In the genomic region with DNA sequence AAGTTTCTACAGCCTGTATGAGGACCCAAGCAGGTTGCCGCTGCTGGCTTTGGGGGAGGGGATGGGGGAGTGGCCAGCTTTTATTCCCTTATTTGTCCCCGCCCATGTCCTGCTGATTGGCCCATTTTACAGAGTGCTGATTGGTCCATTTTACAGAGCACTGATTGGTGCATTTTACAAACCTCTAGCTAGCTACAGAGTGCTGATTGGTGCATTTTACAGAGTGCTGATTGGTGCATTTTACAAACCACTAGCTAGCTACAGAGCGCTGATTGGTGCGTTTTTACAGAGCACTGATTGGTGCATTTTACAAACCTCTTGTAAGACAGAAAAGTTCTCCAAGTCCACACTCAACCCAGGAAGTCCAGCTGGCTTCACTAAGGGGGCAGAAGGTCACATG, we compare ENCODE assay signal across 7 cellular contexts. TPM values are rescaled to one million over a fixed set of nuclear protein-coding genes. Genes with fewer than 3 reads are reported as not detected.
DNase-seq lines count a peak whose midpoint lies in the region; ATAC-seq, FAIRE-seq and TF ChIP-seq lines count a peak whose summit lies in the region.
"Not testable (repeated sequence)": the region's sequence is repeated elsewhere in the genome, so short reads cannot be mapped to it uniquely, and the experiment has no call there.

No MANE protein-coding gene starts in this region.

- not testable (repeated sequence) for H3K27me3 ChIP-seq in HCT116 (ENCODE audit: insufficient read depth, low read length); K562 (ENCODE audit: control insufficient read depth in 2 of 2, insufficient read depth in 2 of 2, low read length in 2 of 2); endodermal cell (ENCODE audit: control insufficient read depth, insufficient read depth, low read length, poor library complexity, severe bottlenecking); HepG2 (ENCODE audit: control insufficient read depth in 1 of 2, insufficient read depth in 2 of 2, low read length in 2 of 2); testis

- not testable (repeated sequence) for H3K4me1 Mint-ChIP-seq in endodermal cell

- not testable (repeated sequence) for H2AFZ ChIP-seq in HCT116 (ENCODE audit: low read depth, low read length, poor library complexity, severe bottlenecking); K562 (ENCODE audit: low read depth, low read length); HepG2 (ENCODE audit: low read length)

- DNase-seq in A549 (ENCODE audit: low read depth in 1 of 2, low spot score in 1 of 2); HCT116 (ENCODE audit: low read depth, low spot score); K562 (ENCODE audit: extremely low read depth in 1 of 4, low spot score in 3 of 4); HepG2 (ENCODE audit: low spot score): not testable (repeated sequence)
- DNase-seq in activated CD8-positive, alpha-beta memory T cell treated with anti-CD3 and anti-CD28 coated beads for 24 hours: peak; percentile 17
- DNase-seq in endodermal cell: peak; percentile 21
- peak; percentile 44 for DNase-seq in testis

- H3K9me3 Mint-ChIP-seq in endodermal cell: peaks cover 33% of the 10 kb centered on the region

- CTCF ChIA-PET in A549 (lab: Yijun Ruan, JAX); HCT116 (lab: Charles Lee); K562 (lab: Yijun Ruan, JAX; ENCODE audit: low intra/inter-chr PET ratio); HepG2 (lab: Yijun Ruan, JAX; ENCODE audit: low intra/inter-chr PET ratio, low total read pairs): not testable (repeated sequence)

- not testable (repeated sequence) for TF ChIP-seq RAD21 in A549 (conservative IDR thresholded peaks at IDR 0.05 in 1 of 2, IDR thresholded peaks at IDR 0.05 in 1 of 2); HCT116 (IDR thresholded peaks at IDR 0.05; ENCODE audit: low read depth); K562 (CRISPR knock-in tag; conservative IDR thresholded peaks at IDR 0.05 in 1 of 2, IDR thresholded peaks at IDR 0.05 in 1 of 2); HepG2 (CRISPR knock-in tag; IDR thresholded peaks at IDR 0.05)

- POLR2A ChIA-PET in A549 (lab: Yijun Ruan, JAX); K562 (lab: Yijun Ruan, JAX); HepG2 (lab: Yijun Ruan, JAX): not testable (repeated sequence)
- POLR2A ChIA-PET in HCT116 (lab: Charles Lee): interaction anchor here (0.6 kb wide), 1 partner anchor 300 kb away, joined by 3 read pairs; no protein-coding TSS in a partner anchor

- BruUV-seq in HCT116 (replicated peaks; lab: Mats Ljungman, UMichigan); K562 (replicated peaks; lab: Mats Ljungman, UMichigan); HepG2 (replicated peaks; lab: Mats Ljungman, UMichigan): not testable (repeated sequence)

- TF ChIP-seq EP300 in A549 (IDR thresholded peaks at IDR 0.05); K562 (IDR thresholded peaks at IDR 0.05; ENCODE audit: low read length); HepG2 (IDR thresholded peaks at IDR 0.05; ENCODE audit: low read depth in 2 of 2, low read length in 2 of 2); HepG2 (CRISPR knock-in tag; IDR thresholded peaks at IDR 0.05; ENCODE audit: borderline replicate concordance): not testable (repeated sequence)

- not testable (repeated sequence) for TF ChIP-seq POLR2A in A549 (IDR thresholded peaks at IDR 0.05; ENCODE audit: low read length); HCT116 (IDR thresholded peaks at IDR 0.05; ENCODE audit: borderline replicate concordance, extremely low read depth, insufficient read depth, insufficient read length); K562 (conservative IDR thresholded peaks at IDR 0.05); HepG2 (IDR thresholded peaks at IDR 0.05; ENCODE audit: insufficient read depth in 1 of 2, low read depth in 2 of 2, low read length in 2 of 2); testis (IDR thresholded peaks at IDR 0.05)

- not testable (repeated sequence) for H3K27ac ChIP-seq in A549; K562 (ENCODE audit: extremely low read depth, low read depth, low read length); endodermal cell (ENCODE audit: low read depth, low read length); HepG2 (ENCODE audit: extremely low read length, insufficient read depth, low read length); testis
- H3K27ac ChIP-seq in HCT116 (ENCODE audit: low read depth, low read length): peak overlapping the region; percentile 74; the same call in 1 of the 2 replicates

- TF ChIP-seq CTCF in A549 (IDR thresholded peaks at IDR 0.05); HCT116 (IDR thresholded peaks at IDR 0.05 in 2 of 3, conservative IDR thresholded peaks at IDR 0.05 in 1 of 3; ENCODE audit: borderline replicate concordance in 1 of 3, insufficient read depth in 1 of 3, low read depth in 2 of 3, low read length in 2 of 3); K562 (IDR thresholded peaks at IDR 0.05 in 2 of 3, conservative IDR thresholded peaks at IDR 0.05 in 1 of 3; ENCODE audit: insufficient read depth in 2 of 3, low read depth in 1 of 3, low read length in 3 of 3); endodermal cell (conservative IDR thresholded peaks at IDR 0.05); HepG2 (CRISPR knock-in tag; IDR thresholded peaks at IDR 0.05); testis (IDR thresholded peaks at IDR 0.05): not testable (repeated sequence)

- H3K4me1 ChIP-seq in A549 (peaks cover 10% of the 10 kb centered on the region; the same call in 2 of the 3 replicates), HCT116 (ENCODE audit: control insufficient read depth in 1 of 2, insufficient read depth in 2 of 2, low read length in 2 of 2) (peaks cover 15 to 20% of the 10 kb centered on the region in 2 experiments)
- H3K4me1 ChIP-seq in K562 (replicated peaks in 1 of 2; ENCODE audit: control insufficient read depth in 2 of 2, insufficient read depth in 2 of 2, low read length in 2 of 2); endodermal cell (ENCODE audit: control insufficient read depth, insufficient read depth, low read length); HepG2 (ENCODE audit: insufficient read depth, low read length); testis: not testable (repeated sequence)

- H3K36me3 ChIP-seq in HCT116 (ENCODE audit: control insufficient read depth in 1 of 2, insufficient read depth in 2 of 2, low read length in 2 of 2); K562 (ENCODE audit: control insufficient read depth, insufficient read depth, low read length); endodermal cell (ENCODE audit: control insufficient read depth, insufficient read depth, low read length); HepG2 (replicated peaks in 1 of 2; ENCODE audit: control insufficient read depth in 1 of 2, insufficient read depth in 2 of 2, low read length in 2 of 2); testis (ENCODE audit: low read depth, missing control alignments): not testable (repeated sequence)

- not testable (repeated sequence) for H3K27me3 Mint-ChIP-seq in endodermal cell (ENCODE audit: insufficient read depth)

- in situ Hi-C loops in K562 (cut with MboI): loop anchor here (25.0 kb wide), 1 partner anchor 236 kb away; no protein-coding TSS in a partner anchor
- in situ Hi-C loops in HepG2 (cut with HindIII; ENCODE audit: extremely low pct_ligation_motif_present, low pct_unique_long_range_greater_than_20kb): loop anchor here (25.0 kb wide), 1 partner anchor 336 kb away; no protein-coding TSS in a partner anchor

- ATAC-seq in A549, HCT116, K562, HepG2: not testable (repeated sequence)

- H3K36me3 Mint-ChIP-seq in endodermal cell (ENCODE audit: low read depth): not testable (repeated sequence)

- not testable (repeated sequence) for FAIRE-seq in A549 (lab: Jason Lieb, UNC); K562 (lab: Jason Lieb, UNC); HepG2 (lab: Jason Lieb, UNC)

- peaks cover 26% of the 10 kb centered on the region for H3K9me3 ChIP-seq in A549
- not testable (repeated sequence) for H3K9me3 ChIP-seq in HCT116 (ENCODE audit: control insufficient read depth in 1 of 2, insufficient read depth in 1 of 2, low read depth in 1 of 2, low read length in 2 of 2); K562 (replicated peaks; ENCODE audit: control insufficient read depth, insufficient read depth, low read depth, low read length); endodermal cell (ENCODE audit: control insufficient read depth, low read length); HepG2 (ENCODE audit: low read length); testis

- H3K9me2 ChIP-seq in HCT116 (ENCODE audit: insufficient read depth): not testable (repeated sequence)

- not testable (repeated sequence) for H3K4me3 ChIP-seq in A549; HCT116 (replicated peaks in 1 of 2; ENCODE audit: low read depth in 1 of 2, low read length in 2 of 2); K562; endodermal cell (ENCODE audit: low read length); HepG2 (replicated peaks in 1 of 3; ENCODE audit: insufficient read depth in 1 of 3, low read depth in 2 of 3, low read length in 3 of 3); testis

- not testable (repeated sequence) for H3K4me2 ChIP-seq in A549; HCT116 (ENCODE audit: low read length); K562 (ENCODE audit: insufficient read depth, low read length); HepG2 (ENCODE audit: low read depth, low read length)

- H3K9ac ChIP-seq in HCT116 (ENCODE audit: low read length); K562 (ENCODE audit: insufficient read depth in 1 of 2, low read depth in 2 of 2, low read length in 2 of 2); endodermal cell (ENCODE audit: extremely low read depth, low read length, poor library complexity, severe bottlenecking); HepG2 (ENCODE audit: insufficient read depth, low read depth, low read length): not testable (repeated sequence)

- not testable (repeated sequence) for H3K27ac Mint-ChIP-seq in endodermal cell

- RAD21 ChIA-PET in HCT116 (lab: Charles Lee; ENCODE audit: low non-redundant PET in 1 of 2, low total read pairs in 2 of 2, uncharacterized antibody in 2 of 2, unreplicated experiment in 2 of 2): not testable (repeated sequence)

- intact Hi-C loops in HCT116 (cut with micrococcal nuclease); K562 (cut with micrococcal nuclease); HepG2 (cut with micrococcal nuclease; ENCODE audit: unreplicated experiment); testis (cut with DNase I; ENCODE audit: low total_unique reads): not testable (repeated sequence)

- H4K20me1 ChIP-seq in HCT116 (ENCODE audit: insufficient read depth); K562 (replicated peaks; ENCODE audit: control insufficient read depth, insufficient read depth, low read length); HepG2 (ENCODE audit: insufficient read depth, low read length): not testable (repeated sequence)

- 65% methylated on average over 4 of the region's 4 CpGs for WGBS in A549 (ENCODE audit: missing lambda C conversion rate)
- 37% methylated on average over 4 of the region's 4 CpGs for WGBS in K562 (ENCODE audit: insufficient coverage, low coverage, missing lambda C conversion rate)
- 94 to 95% methylated on average over 3 to 4 of the region's 4 CpGs for WGBS in endodermal cell (ENCODE audit: insufficient coverage in 1 of 2, insufficient read length in 1 of 2), 2 experiments
- WGBS in HepG2 (ENCODE audit: low lambda C conversion rate): 79% methylated on average over 2 of the region's 4 CpGs
- WGBS in testis, 2 donors: 89% methylated on average over 4 of the region's 4 CpGs

- not testable (repeated sequence) for H3K79me2 ChIP-seq in HCT116 (ENCODE audit: insufficient read depth, low read length); K562 (ENCODE audit: control insufficient read depth, insufficient read depth, low read length); HepG2 (ENCODE audit: insufficient read depth, low read length)

- H3K9me1 ChIP-seq in K562 (ENCODE audit: control insufficient read depth, insufficient read depth, low read length): not testable (repeated sequence)

- not testable (repeated sequence) for H3K4me3 Mint-ChIP-seq in endodermal cell

RNA-seq across cellular contexts. Expression of a gene that starts 18.7 kb away (rescaled TPM):
- polyA plus RNA-seq in A549 (2011; rRNA removed): 10.2 and 11.4 TPM in 2 replicates
- polyA plus RNA-seq in A549 (2012; cell fraction: cytosol; rRNA removed): 4.4 and 5.6 TPM in 2 replicates
- polyA plus RNA-seq in A549 (2012; cell fraction: nucleus; rRNA removed): 1.4 and 1.9 TPM in 2 replicates
- polyA plus RNA-seq in A549 (2017; fragmentation: RNase III; extraction: RNeasy Plus Mini Kit Qiagen cat#74134 plus additional on column Dnase treatment): 7.6 to 7.9 TPM (median 7.7 TPM) in 3 replicates
- 6.3 and 6.6 TPM in 2 replicates for polyA minus RNA-seq in A549 (2011; rRNA and poly(A)+ RNA removed)
- total RNA-seq in HCT116 (2021; ENCODE audit: unreplicated experiment): 10.4 TPM
- 4.2 and 5.2 TPM in 2 replicates for polyA plus RNA-seq in HCT116 (2012)
- total RNA-seq in K562 (2011; cell fraction: chromatin; rRNA removed; ENCODE audit: low replicate concordance): 3.6 and 4.6 TPM in 2 replicates
- total RNA-seq in K562 (2011; cell fraction: nucleolus; rRNA removed): 3.3 and 4.3 TPM in 2 replicates
- total RNA-seq in K562 (2011; cell fraction: nucleoplasm; rRNA removed): 4.8 and 7.6 TPM in 2 replicates
- total RNA-seq in K562 (2014; rRNA removed): 10.6 and 12.0 TPM in 2 replicates
- total RNA-seq in K562 (2014; rRNA removed; fragmentation: Illumina TruSeq; extraction: Trizol): 14.6 and 14.7 TPM in 2 replicates
- 14.1 and 15.3 TPM in 2 replicates for total RNA-seq in K562 (2015; rRNA removed; fragmentation: Illumina TruSeq; extraction: Trizol)
- 13.4 and 15.2 TPM in 2 replicates for total RNA-seq in K562 (2021)
- 9.9 and 13.6 TPM in 2 replicates for polyA plus RNA-seq in K562 (2011; rRNA removed)
- polyA plus RNA-seq in K562 (2011; cell fraction: cytosol; rRNA removed): 4.1 and 5.5 TPM in 2 replicates
- 2.7 and 3.9 TPM in 2 replicates for polyA plus RNA-seq in K562 (2011; cell fraction: nucleus; rRNA removed)
- 5.9 and 8.8 TPM in 2 replicates for polyA plus RNA-seq in K562 (2012)
- 9.0 and 9.3 TPM in 2 replicates for polyA plus RNA-seq in K562 (2014; fragmentation: Illumina TruSeq; extraction: Trizol)
- polyA plus RNA-seq in K562 (2014; fragmentation: Nextera tagmentation; extraction: Ambion mirVana): 1 to 10 TPM; 3.6 to 3.7 TPM
- 8.1 and 8.9 TPM in 2 replicates for polyA plus RNA-seq in K562 (2014; rRNA removed)
- 6.2 and 7.3 TPM in 2 replicates for polyA minus RNA-seq in K562 (2011; rRNA and poly(A)+ RNA removed)
- 5.8 and 5.9 TPM in 2 replicates for polyA minus RNA-seq in K562 (2011; cell fraction: cytosol; rRNA and poly(A)+ RNA removed)
- 3.3 and 3.5 TPM in 2 replicates for polyA minus RNA-seq in K562 (2011; cell fraction: nucleus; rRNA and poly(A)+ RNA removed)
- 1 to 10 TPM; 2.5 to 4.9 TPM for total RNA-seq in endodermal cell
- 2.9 TPM for polyA plus RNA-seq in endodermal cell (2013, experiment 1 of 2)
- polyA plus RNA-seq in endodermal cell (2013, experiment 2 of 2): 3.2 TPM
- 11.7 and 13.2 TPM in 2 replicates for total RNA-seq in HepG2 (2016; rRNA removed; fragmentation: Illumina TruSeq; extraction: Trizol)
- 15.9 and 16.8 TPM in 2 replicates for total RNA-seq in HepG2 (2016; cell fraction: cytosol; rRNA removed; fragmentation: Illumina TruSeq; extraction: Trizol; ENCODE audit: low read depth)
- total RNA-seq in HepG2 (2016; cell fraction: insoluble cytoplasmic fraction; rRNA removed; fragmentation: Illumina TruSeq; extraction: Trizol): 10.6 and 12.1 TPM in 2 replicates
- 24.0 and 25.3 TPM in 2 replicates for total RNA-seq in HepG2 (2016; cell fraction: membrane; rRNA removed; fragmentation: Illumina TruSeq; extraction: Trizol)
- total RNA-seq in HepG2 (2016; cell fraction: nucleus; rRNA removed; fragmentation: Illumina TruSeq; extraction: Trizol): 6.0 and 7.6 TPM in 2 replicates
- polyA plus RNA-seq in HepG2 (2011; rRNA removed): 8.6 and 11.0 TPM in 2 replicates
- polyA plus RNA-seq in HepG2 (2011; cell fraction: cytosol; rRNA removed): 5.9 and 7.2 TPM in 2 replicates
- polyA plus RNA-seq in HepG2 (2011; cell fraction: nucleus; rRNA removed): 2.4 TPM in 2 replicates
- polyA plus RNA-seq in HepG2 (2012): 8.8 TPM in 2 replicates
- polyA plus RNA-seq in HepG2 (2016; cell fraction: cytosol; fragmentation: Illumina TruSeq; extraction: Trizol; ENCODE audit: low read depth): 20.7 and 22.7 TPM in 2 replicates
- 11.9 and 12.8 TPM in 2 replicates for polyA plus RNA-seq in HepG2 (2016; cell fraction: insoluble cytoplasmic fraction; fragmentation: Illumina TruSeq; extraction: Trizol; ENCODE audit: low read depth)
- 23.2 and 23.8 TPM in 2 replicates for polyA plus RNA-seq in HepG2 (2016; cell fraction: membrane; fragmentation: Illumina TruSeq; extraction: Trizol; ENCODE audit: low read depth)
- polyA plus RNA-seq in HepG2 (2016; cell fraction: nucleus; fragmentation: Illumina TruSeq; extraction: Trizol; ENCODE audit: insufficient read depth, low read depth): 9.7 and 12.0 TPM in 2 replicates
- 4.7 and 8.0 TPM in 2 replicates for polyA minus RNA-seq in HepG2 (2011; rRNA and poly(A)+ RNA removed; ENCODE audit: low replicate concordance)
- 6.9 and 8.5 TPM in 2 replicates for polyA minus RNA-seq in HepG2 (2011; cell fraction: cytosol; rRNA and poly(A)+ RNA removed)
- 3.1 and 3.7 TPM in 2 replicates for polyA minus RNA-seq in HepG2 (2011; cell fraction: nucleus; rRNA and poly(A)+ RNA removed)
- 10 to 100 TPM; 12.8 to 17.5 TPM for total RNA-seq in testis
- 15.8 TPM for polyA plus RNA-seq in testis (ENCODE audit: insufficient read depth, low read depth, low replicate concordance)

RNA-seq across cellular contexts. Expression of a gene that starts 54.1 kb away (rescaled TPM):
- polyA plus RNA-seq in A549 (2011; rRNA removed) (17.3 and 19.6 TPM in 2 replicates), A549 (2017; fragmentation: RNase III; extraction: RNeasy Plus Mini Kit Qiagen cat#74134 plus additional on column Dnase treatment) (9.6 to 10.2 TPM (median 9.9 TPM) in 3 replicates), K562 (2011; rRNA removed) (4.3 and 4.5 TPM in 2 replicates), K562 (2014; fragmentation: Illumina TruSeq; extraction: Trizol) (4.7 and 5.6 TPM in 2 replicates), K562 (2014; fragmentation: Nextera tagmentation; extraction: Ambion mirVana) (1 to 10 TPM; 1.4 to 1.5 TPM), K562 (2014; rRNA removed) (3.8 and 5.2 TPM in 2 replicates), HepG2 (2011; rRNA removed) (18.2 and 25.8 TPM in 2 replicates), testis (ENCODE audit: insufficient read depth, low read depth, low replicate concordance) (33.7 TPM)
- 5.4 and 6.8 TPM in 2 replicates for polyA plus RNA-seq in A549 (2012; cell fraction: cytosol; rRNA removed)
- 5.4 and 8.0 TPM in 2 replicates for polyA plus RNA-seq in A549 (2012; cell fraction: nucleus; rRNA removed)
- polyA minus RNA-seq in A549 (2011; rRNA and poly(A)+ RNA removed): 19.3 and 27.0 TPM in 2 replicates
- total RNA-seq in HCT116 (2021; ENCODE audit: unreplicated experiment) (21.6 TPM), K562 (2014; rRNA removed) (2.2 and 2.4 TPM in 2 replicates), K562 (2014; rRNA removed; fragmentation: Illumina TruSeq; extraction: Trizol) (6.0 and 6.4 TPM in 2 replicates), K562 (2015; rRNA removed; fragmentation: Illumina TruSeq; extraction: Trizol) (3.3 and 3.4 TPM in 2 replicates), K562 (2021) (5.8 and 6.4 TPM in 2 replicates), endodermal cell (10 to 100 TPM; 47.5 to 48.3 TPM), HepG2 (2016; rRNA removed; fragmentation: Illumina TruSeq; extraction: Trizol) (33.3 and 37.7 TPM in 2 replicates), testis (10 to 100 TPM; 33.1 to 44.0 TPM)
- 6.5 and 8.8 TPM in 2 replicates for polyA plus RNA-seq in HCT116 (2012)
- total RNA-seq in K562 (2011; cell fraction: chromatin; rRNA removed; ENCODE audit: low replicate concordance): 7.4 and 20.5 TPM in 2 replicates
- total RNA-seq in K562 (2011; cell fraction: nucleolus; rRNA removed): 3.8 and 4.8 TPM in 2 replicates
- 7.4 and 9.8 TPM in 2 replicates for total RNA-seq in K562 (2011; cell fraction: nucleoplasm; rRNA removed)
- polyA plus RNA-seq in K562 (2011; cell fraction: cytosol; rRNA removed): 1.8 and 2.9 TPM in 2 replicates
- polyA plus RNA-seq in K562 (2011; cell fraction: nucleus; rRNA removed): 6.7 and 6.8 TPM in 2 replicates
- polyA plus RNA-seq in K562 (2012): 4.0 and 6.7 TPM in 2 replicates
- 11.5 and 12.4 TPM in 2 replicates for polyA minus RNA-seq in K562 (2011; rRNA and poly(A)+ RNA removed)
- 3.5 and 4.5 TPM in 2 replicates for polyA minus RNA-seq in K562 (2011; cell fraction: cytosol; rRNA and poly(A)+ RNA removed)
- polyA minus RNA-seq in K562 (2011; cell fraction: nucleus; rRNA and poly(A)+ RNA removed): 4.2 and 4.4 TPM in 2 replicates
- 16.4 TPM for polyA plus RNA-seq in endodermal cell (2013, experiment 1 of 2)
- 17.9 TPM for polyA plus RNA-seq in endodermal cell (2013, experiment 2 of 2)
- total RNA-seq in HepG2 (2016; cell fraction: cytosol; rRNA removed; fragmentation: Illumina TruSeq; extraction: Trizol; ENCODE audit: low read depth): 115 and 135 TPM in 2 replicates
- 32.0 TPM in 2 replicates for total RNA-seq in HepG2 (2016; cell fraction: insoluble cytoplasmic fraction; rRNA removed; fragmentation: Illumina TruSeq; extraction: Trizol)
- 92.9 and 108 TPM in 2 replicates for total RNA-seq in HepG2 (2016; cell fraction: membrane; rRNA removed; fragmentation: Illumina TruSeq; extraction: Trizol)
- 28.9 and 39.6 TPM in 2 replicates for total RNA-seq in HepG2 (2016; cell fraction: nucleus; rRNA removed; fragmentation: Illumina TruSeq; extraction: Trizol)
- 17.4 and 18.7 TPM in 2 replicates for polyA plus RNA-seq in HepG2 (2011; cell fraction: cytosol; rRNA removed)
- polyA plus RNA-seq in HepG2 (2011; cell fraction: nucleus; rRNA removed): 25.0 and 28.4 TPM in 2 replicates
- polyA plus RNA-seq in HepG2 (2012): 29.7 and 39.7 TPM in 2 replicates
- polyA plus RNA-seq in HepG2 (2016; cell fraction: cytosol; fragmentation: Illumina TruSeq; extraction: Trizol; ENCODE audit: low read depth): 4.4 and 5.1 TPM in 2 replicates
- 24.1 and 26.7 TPM in 2 replicates for polyA plus RNA-seq in HepG2 (2016; cell fraction: insoluble cytoplasmic fraction; fragmentation: Illumina TruSeq; extraction: Trizol; ENCODE audit: low read depth)
- polyA plus RNA-seq in HepG2 (2016; cell fraction: membrane; fragmentation: Illumina TruSeq; extraction: Trizol; ENCODE audit: low read depth): 12.9 and 13.7 TPM in 2 replicates
- polyA plus RNA-seq in HepG2 (2016; cell fraction: nucleus; fragmentation: Illumina TruSeq; extraction: Trizol; ENCODE audit: insufficient read depth, low read depth): 32.8 and 35.5 TPM in 2 replicates
- 15.3 and 46.1 TPM in 2 replicates for polyA minus RNA-seq in HepG2 (2011; rRNA and poly(A)+ RNA removed; ENCODE audit: low replicate concordance)
- 36.8 and 41.4 TPM in 2 replicates for polyA minus RNA-seq in HepG2 (2011; cell fraction: cytosol; rRNA and poly(A)+ RNA removed)
- polyA minus RNA-seq in HepG2 (2011; cell fraction: nucleus; rRNA and poly(A)+ RNA removed): 47.4 and 54.7 TPM in 2 replicates
